Comparison of ENCODE assay signal across 1 cellular context in genomic region chrX:18886344-18887161, GRCh38.
TF ChIP-seq lines count a peak whose summit lies in the region.

No MANE protein-coding gene starts in this region.

TF ChIP-seq in K562, 482 proteins besides CTCF, POLR2A, EP300 and RAD21 (continued from another document and continues in another):
- TF ChIP-seq FOXO4 (CRISPR knock-in tag; IDR thresholded peaks at IDR 0.05): no peak
- TF ChIP-seq TOE1 (IDR thresholded peaks at IDR 0.05; ENCODE audit: borderline replicate concordance): 0 out of 2 replicates have a peak, but pooled peaks have one; percentile 17
- TF ChIP-seq TOE1 (CRISPR knock-in tag; IDR thresholded peaks at IDR 0.05; ENCODE audit: borderline replicate concordance, low read depth): no peak
- no peak for TF ChIP-seq RHOXF2B (CRISPR knock-in tag; conservative IDR thresholded peaks at IDR 0.05)
- no peak for TF ChIP-seq XRCC3 (IDR thresholded peaks at IDR 0.05)
- no peak for TF ChIP-seq E2F5 (CRISPR knock-in tag; IDR thresholded peaks at IDR 0.05)
- peak in 1 of 2 experiments; percentile 25; a peak in 1 of 4 replicates for TF ChIP-seq HDAC1 (IDR thresholded peaks at IDR 0.05)
- TF ChIP-seq ZNF584 (CRISPR knock-in tag; IDR thresholded peaks at IDR 0.05; ENCODE audit: low read depth): no peak
- TF ChIP-seq ARID2 (IDR thresholded peaks at IDR 0.05): no peak
- no peak for TF ChIP-seq THRAP3 (IDR thresholded peaks at IDR 0.05; ENCODE audit: borderline replicate concordance)
- TF ChIP-seq NELFE (IDR thresholded peaks at IDR 0.05; ENCODE audit: insufficient read depth, insufficient read length): no peak
- TF ChIP-seq ZNF140 (CRISPR knock-in tag; IDR thresholded peaks at IDR 0.05): no peak
- TF ChIP-seq NCOA2 (IDR thresholded peaks at IDR 0.05; ENCODE audit: partially characterized antibody in 2 of 2): no peak
- no peak for TF ChIP-seq DEAF1 (CRISPR knock-in tag; IDR thresholded peaks at IDR 0.05)
- TF ChIP-seq ZNF444 (CRISPR knock-in tag; IDR thresholded peaks at IDR 0.05): no peak
- TF ChIP-seq ZNF668 (CRISPR knock-in tag; IDR thresholded peaks at IDR 0.05): no peak
- no peak for TF ChIP-seq EWSR1 (IDR thresholded peaks at IDR 0.05; ENCODE audit: borderline replicate concordance, low read depth, partially characterized antibody)
- TF ChIP-seq RFX7 (CRISPR knock-in tag; IDR thresholded peaks at IDR 0.05): no peak
- no peak for TF ChIP-seq ZNF324 (CRISPR knock-in tag; IDR thresholded peaks at IDR 0.05)
- no peak for TF ChIP-seq NFE2 (IDR thresholded peaks at IDR 0.05; ENCODE audit: low read depth)
- TF ChIP-seq MGA (IDR thresholded peaks at IDR 0.05): peak; percentile 59; the same call in 1 of the 2 replicates
- no peak for TF ChIP-seq ZNF561 (CRISPR knock-in tag; conservative IDR thresholded peaks at IDR 0.05)
- TF ChIP-seq THAP7 (CRISPR knock-in tag; IDR thresholded peaks at IDR 0.05): no peak
- TF ChIP-seq LARP7 (IDR thresholded peaks at IDR 0.05): no peak
- TF ChIP-seq HMG20B (CRISPR knock-in tag; IDR thresholded peaks at IDR 0.05): no peak
- TF ChIP-seq MITF (IDR thresholded peaks at IDR 0.05): no peak
- peak; percentile 33; the same call in 1 of the 2 replicates for TF ChIP-seq CXXC5 (CRISPR knock-in tag; IDR thresholded peaks at IDR 0.05)
- no peak for TF ChIP-seq ZZZ3 (IDR thresholded peaks at IDR 0.05)
- TF ChIP-seq ZNF12 (CRISPR knock-in tag; IDR thresholded peaks at IDR 0.05): no peak
- no peak for TF ChIP-seq PHTF2 (CRISPR knock-in tag; IDR thresholded peaks at IDR 0.05)
- TF ChIP-seq ARID4B (CRISPR knock-in tag; IDR thresholded peaks at IDR 0.05): no peak
- TF ChIP-seq E2F8 (IDR thresholded peaks at IDR 0.05; ENCODE audit: low read depth, partially characterized antibody): no peak
- no peak for TF ChIP-seq CHD2 (IDR thresholded peaks at IDR 0.05; ENCODE audit: low read depth, low read length)
